ENCODE assay signal across 8 cellular contexts in genomic region chr4:60461551-60461950, GRCh38.
"Had no signal": no experiment of that assay in that cellular context is flagged by ENCODE, and none has a peak within 500 bp of the region (broad histone marks: within the 10 kb centered on the region; RNA-seq: fewer than 3 reads in every experiment).

No MANE protein-coding gene starts in this region.

- H3K9me3 ChIP-seq: HAP-1 had no signal

- H3K27ac ChIP-seq: GM23248 had no signal

- DNase-seq: GM23248, GOT3, H7, H9, HCEC 1CT, HFFc6 had no signal

- H2AFZ ChIP-seq: GM23248, GM23338 had no signal

- H3K9ac ChIP-seq: GM23248 had no signal

- H3K4me3 ChIP-seq: GM23248, GM23338, HAP-1 had no signal

- H3K4me2 ChIP-seq: GM23338 had no signal

- H3K36me3 ChIP-seq: HAP-1 had no signal

- H3K4me1 ChIP-seq: HAP-1 had no signal
